Comparison of ENCODE assay signal across 34 cellular contexts in genomic region chr11:1228921-1229451, GRCh38. TPM values are rescaled to one million over a fixed set of nuclear protein-coding genes. Genes with fewer than 3 reads are reported as not detected.
A peak's percentile ranks its signal among the peaks of the same experiment; 100 is the strongest.
DNase-seq lines count a peak whose midpoint lies in the region; ATAC-seq and TF ChIP-seq lines count a peak whose summit lies in the region.
"Had no signal": no experiment of that assay in that cellular context is flagged by ENCODE, and none has a peak within 500 bp of the region (broad histone marks: within the 10 kb centered on the region; RNA-seq: fewer than 3 reads in every experiment).

No MANE protein-coding gene starts in this region.

- H2AFZ ChIP-seq in GM23338 (no peak overlapping the region), osteoblast (ENCODE audit: low read length) (no peak overlapping the region)
- H2AFZ ChIP-seq: hepatocyte, PC-9 had no signal

- H3K9me3 ChIP-seq in osteoblast (ENCODE audit: low read depth, low read length), result no peaks in the 10 kb centered on the region
- no peaks in the 10 kb centered on the region for H3K9me3 ChIP-seq in esophagus squamous epithelium
- H3K9me3 ChIP-seq: breast epithelium, ovary, upper lobe of left lung had no signal

- H3K27ac Mint-ChIP-seq in CD14-positive monocyte (no peak overlapping the region), GM23338 (no peak overlapping the region)
- H3K27ac Mint-ChIP-seq: activated CD4-positive, alpha-beta T cell treated with anti-CD3 and anti-CD28 coated beads, Interleukin-2, amount 10 ng/mL, durations not matched to agents 7 days and 5 days; activated CD8-positive, alpha-beta memory T cell treated with anti-CD3 and anti-CD28 coated beads, Interleukin-2, amount 10 ng/mL, durations not matched to agents 7 days and 5 days; activated naive CD4-positive, alpha-beta T cell treated with anti-CD3 and anti-CD28 coated beads, Interleukin-2, amount 50 U/mL, for 24 hours; activated T-cell treated with anti-CD3 and anti-CD28 coated beads, Interleukin-2, amount 50 U/mL, for 72 hours; CD4-positive, alpha-beta T cell; naive thymus-derived CD8-positive, alpha-beta T cell had no signal

- H3K27ac ChIP-seq in GM23338 (ENCODE audit: low read depth), result no peak overlapping the region
- no peak overlapping the region for H3K27ac ChIP-seq in osteoblast (ENCODE audit: low read depth, low read length)
- no peak overlapping the region for H3K27ac ChIP-seq in esophagus squamous epithelium
- H3K27ac ChIP-seq: breast epithelium, hepatocyte, ovary, PC-9, upper lobe of left lung, WERI-Rb-1 had no signal

- H3K36me3 Mint-ChIP-seq in CD14-positive monocyte (no peaks in the 10 kb centered on the region), GM23338 (ENCODE audit: low read depth) (no peaks in the 10 kb centered on the region)
- H3K36me3 Mint-ChIP-seq: activated CD8-positive, alpha-beta memory T cell treated with anti-CD3 and anti-CD28 coated beads, Interleukin-2, amount 10 ng/mL, durations not matched to agents 7 days and 5 days; activated naive CD4-positive, alpha-beta T cell treated with anti-CD3 and anti-CD28 coated beads, Interleukin-2, amount 50 U/mL, for 24 hours; naive thymus-derived CD8-positive, alpha-beta T cell had no signal

- H3K27me3 ChIP-seq in GM23338 (ENCODE audit: insufficient read depth) (no peaks in the 10 kb centered on the region), osteoblast (ENCODE audit: insufficient read depth, low read length) (no peaks in the 10 kb centered on the region), esophagus squamous epithelium (peaks cover 0 to 100% (median 0%) of the 10 kb centered on the region in 4 donors)
- H3K27me3 ChIP-seq: hepatocyte, ovary, upper lobe of left lung had no signal

- intact Hi-C loops in CD14-positive monocyte (cut with micrococcal nuclease) (no loop called here), left cardiac atrium (cut with DNase I) (no loop called here), esophagus squamous epithelium (cut with DNase I) (no loop called here)

- peaks cover 0 to 9% (median 5%) of the 10 kb centered on the region in 3 donors for H3K27me3 Mint-ChIP-seq in CD14-positive monocyte (ENCODE audit: low read depth in 3 of 3)
- H3K27me3 Mint-ChIP-seq in GM23338 (ENCODE audit: insufficient read depth, low read depth, poor library complexity), result peaks cover 1% of the 10 kb centered on the region
- H3K27me3 Mint-ChIP-seq: activated CD4-positive, alpha-beta T cell treated with anti-CD3 and anti-CD28 coated beads, Interleukin-2, amount 10 ng/mL, durations not matched to agents 7 days and 5 days; activated CD8-positive, alpha-beta memory T cell treated with anti-CD3 and anti-CD28 coated beads, Interleukin-2, amount 10 ng/mL, durations not matched to agents 7 days and 5 days; CD4-positive, alpha-beta T cell had no signal

- H3K79me2 ChIP-seq in GM23338 (replicated peaks; ENCODE audit: insufficient read depth), result no peaks in the 10 kb centered on the region
- H3K79me2 ChIP-seq in osteoblast (ENCODE audit: insufficient read depth, low read length), result no peaks in the 10 kb centered on the region
- H3K79me2 ChIP-seq: hepatocyte had no signal

- H3K4me3 Mint-ChIP-seq in CD14-positive monocyte (no peak overlapping the region), GM23338 (no peak overlapping the region)
- H3K4me3 Mint-ChIP-seq: activated CD4-positive, alpha-beta T cell treated with anti-CD3 and anti-CD28 coated beads, Interleukin-2, amount 10 ng/mL, durations not matched to agents 7 days and 5 days; activated CD8-positive, alpha-beta memory T cell treated with anti-CD3 and anti-CD28 coated beads, Interleukin-2, amount 10 ng/mL, durations not matched to agents 7 days and 5 days; activated naive CD4-positive, alpha-beta T cell treated with anti-CD3 and anti-CD28 coated beads, Interleukin-2, amount 50 U/mL, for 24 hours; activated T-cell treated with anti-CD3 and anti-CD28 coated beads, Interleukin-2, amount 50 U/mL, for 72 hours; CD4-positive, alpha-beta T cell; naive thymus-derived CD8-positive, alpha-beta T cell had no signal

- no peak for ATAC-seq in GM23338
- no peak for ATAC-seq in left cardiac atrium
- ATAC-seq: activated CD8-positive, alpha-beta memory T cell treated with anti-CD3 and anti-CD28 coated beads, Interleukin-2, amount 10 ng/mL, durations not matched to agents 7 days and 5 days; activated T-cell treated with anti-CD3 and anti-CD28 coated beads, Interleukin-2, amount 50 U/mL, for 72 hours; naive thymus-derived CD8-positive, alpha-beta T cell had no signal

- H3K9me3 Mint-ChIP-seq in CD14-positive monocyte, result no peaks in the 10 kb centered on the region
- no peaks in the 10 kb centered on the region for H3K9me3 Mint-ChIP-seq in GM23338
- H3K9me3 Mint-ChIP-seq: activated CD4-positive, alpha-beta T cell treated with anti-CD3 and anti-CD28 coated beads, Interleukin-2, amount 10 ng/mL, durations not matched to agents 7 days and 5 days; activated naive CD4-positive, alpha-beta T cell treated with anti-CD3 and anti-CD28 coated beads, Interleukin-2, amount 50 U/mL, for 24 hours; activated T-cell treated with anti-CD3 and anti-CD28 coated beads, Interleukin-2, amount 50 U/mL, for 72 hours; CD4-positive, alpha-beta T cell; naive thymus-derived CD8-positive, alpha-beta T cell had no signal

- peak; percentile 40 for DNase-seq in CD14-positive monocyte (ENCODE audit: low spot score)
- peak; percentile 0 for DNase-seq in GM23338 (ENCODE audit: low spot score)
- peak; percentile 13 for DNase-seq in left cardiac atrium
- DNase-seq in osteoblast (ENCODE audit: insufficient read length, low spot score, missing footprints), result peak; percentile 66
- DNase-seq in NCI-H2107 treated with DMSO at 0.1 percent for 48 hours (lab: John Stamatoyannopoulos, UW; ENCODE audit: unreplicated experiment), result no peak
- DNase-seq in NOMO-1 treated with dmso at 0.1 percent for 144 hours (lab: John Stamatoyannopoulos, UW; ENCODE audit: unreplicated experiment), result no peak
- DNase-seq in esophagus squamous epithelium (lab: John Stamatoyannopoulos, UW), result no peak
- DNase-seq: activated CD4-positive, alpha-beta T cell treated with anti-CD3 and anti-CD28 coated beads, Interleukin-2, amount 10 ng/mL, durations not matched to agents 7 days and 5 days; activated CD8-positive, alpha-beta memory T cell treated with anti-CD3 and anti-CD28 coated beads, Interleukin-2, amount 10 ng/mL, durations not matched to agents 7 days and 5 days; activated T-cell treated with anti-CD3 and anti-CD28 coated beads, Interleukin-2, amount 50 U/mL, for 72 hours; effector memory CD4-positive, alpha-beta T cell; erythroblast; GOT3; midbrain; NCI-H1092 treated with DMSO at 0.1 percent for 48 hours; NCI-H187; NCI-H2171 treated with DMSO at 0.1 percent for 48 hours; NCI-H510A treated with DMSO at 0.1 percent for 48 hours; NK-92 treated with Interleukin-12 subunit alpha and Interleukin-12 subunit beta, amount 100 ng/mL, for 24 hours; PC-9; retina; SHP77; stimulated activated CD4-positive, alpha-beta T cell treated with anti-CD3 and anti-CD28 coated beads, Interleukin-2, amount 100 ng/mL, for 48 hours; SW 1271; T1000 had no signal

- H3K4me3 ChIP-seq in GM23338 (no peak overlapping the region), osteoblast (ENCODE audit: insufficient read depth, low read length) (no peak overlapping the region), esophagus squamous epithelium (no peak overlapping the region)
- H3K4me3 ChIP-seq: breast epithelium, hepatocyte, ovary, PC-9, upper lobe of left lung had no signal

- H3K4me2 ChIP-seq in GM23338, result no peak overlapping the region
- H3K4me2 ChIP-seq in osteoblast (ENCODE audit: insufficient read depth, low read length), result no peak overlapping the region
- H3K4me2 ChIP-seq: hepatocyte, PC-9 had no signal

- TF ChIP-seq POLR2A in esophagus squamous epithelium (IDR thresholded peaks at IDR 0.05), result no peak

- H3K36me3 ChIP-seq in GM23338 (ENCODE audit: insufficient read depth) (no peaks in the 10 kb centered on the region), osteoblast (ENCODE audit: insufficient read depth, low read length) (no peaks in the 10 kb centered on the region), esophagus squamous epithelium (no peaks in the 10 kb centered on the region)
- H3K36me3 ChIP-seq: breast epithelium, ovary, upper lobe of left lung, WERI-Rb-1 had no signal

- TF ChIP-seq CTCF in CD14-positive monocyte (IDR thresholded peaks at IDR 0.05) (no peak), GM23338 (conservative IDR thresholded peaks at IDR 0.05; ENCODE audit: low read depth in 2 of 2) (no peak), osteoblast (IDR thresholded peaks at IDR 0.05; ENCODE audit: extremely low read depth, low read depth, low read length) (no peak), esophagus squamous epithelium (IDR thresholded peaks at IDR 0.05) (no peak)

- H3F3A ChIP-seq in GM23338 (replicated peaks; ENCODE audit: low read depth), result no peaks in the 10 kb centered on the region

- no peaks in the 10 kb centered on the region for H3K4me1 Mint-ChIP-seq in CD14-positive monocyte
- H3K4me1 Mint-ChIP-seq in GM23338, result peaks cover 2% of the 10 kb centered on the region
- H3K4me1 Mint-ChIP-seq: activated CD4-positive, alpha-beta T cell treated with anti-CD3 and anti-CD28 coated beads, Interleukin-2, amount 10 ng/mL, durations not matched to agents 7 days and 5 days; activated CD8-positive, alpha-beta memory T cell treated with anti-CD3 and anti-CD28 coated beads, Interleukin-2, amount 10 ng/mL, durations not matched to agents 7 days and 5 days; activated naive CD4-positive, alpha-beta T cell treated with anti-CD3 and anti-CD28 coated beads, Interleukin-2, amount 50 U/mL, for 24 hours; naive thymus-derived CD8-positive, alpha-beta T cell had no signal

- WGBS in esophagus squamous epithelium, 2 donors, result 40 to 60% methylated on average over 1 to 5 of the region's 18 CpGs

- H3K4me1 ChIP-seq in GM23338 (ENCODE audit: insufficient read depth) (no peaks in the 10 kb centered on the region), osteoblast (ENCODE audit: insufficient read depth, low read length) (no peaks in the 10 kb centered on the region), esophagus squamous epithelium (peaks cover 0 to 32% (median 0%) of the 10 kb centered on the region in 3 donors)
- H3K4me1 ChIP-seq: breast epithelium, upper lobe of left lung had no signal

- H3K9me2 ChIP-seq in GM23338 (ENCODE audit: insufficient read depth), result no peaks in the 10 kb centered on the region

- H4K20me1 ChIP-seq in GM23338 (replicated peaks; ENCODE audit: insufficient read depth) (no peaks in the 10 kb centered on the region), osteoblast (ENCODE audit: insufficient read depth, low read length) (no peaks in the 10 kb centered on the region)

TF ChIP-seq in GM23338, 12 proteins besides CTCF, POLR2A, EP300 and RAD21 (continues in another document):
- no peak for TF ChIP-seq EZH2phosphoT487 (IDR thresholded peaks at IDR 0.05; ENCODE audit: unreplicated experiment)

RNA-seq across cellular contexts. Expression of gene MUC5B, which starts 6.1 kb away (rescaled TPM):
- polyA plus RNA-seq in CD14-positive monocyte (not detected), GM23338 (2016; fragmentation: Nextera tagmentation; extraction: Ambion mirVana) (0.05 and 0.18 TPM in 2 replicates)
- 0.90 TPM in 1 of 2 replicates, not detected in the other for total RNA-seq in GM23338 (2014; rRNA removed; shearing (Covaris generic))
- total RNA-seq in left cardiac atrium (not detected), osteoblast (not detected in 2 replicates), esophagus squamous epithelium (100 to 1,000 TPM in 1 of 4 donors, 1 to 10 TPM in 1, under 1 TPM in 2; 0.04 to 139 (median 1.6) TPM)
- total RNA-seq: activated CD4-positive, alpha-beta T cell treated with anti-CD3 and anti-CD28 coated beads, Interleukin-2, amount 10 ng/mL, durations not matched to agents 7 days and 5 days; activated CD8-positive, alpha-beta memory T cell treated with anti-CD3 and anti-CD28 coated beads, Interleukin-2, amount 10 ng/mL, durations not matched to agents 7 days and 5 days; activated T-cell treated with anti-CD3 and anti-CD28 coated beads, Interleukin-2, amount 50 U/mL, for 72 hours; CD4-positive, alpha-beta T cell; fibroblast of villous mesenchyme; naive thymus-derived CD8-positive, alpha-beta T cell had no signal
- polyA plus RNA-seq: naive thymus-derived CD8-positive, alpha-beta T cell had no signal

Comparison
In these comparisons a context has a peak if more than half of its experiments do, and no peak if none do; other contexts are left out.
1. DNase-seq: peak in CD14-positive monocyte (single experiment), GM23338 (single experiment), left cardiac atrium (single experiment) and osteoblast (single experiment); none in NCI-H2107 treated with DMSO at 0.1 percent for 48 hours (single experiment), NOMO-1 treated with dmso at 0.1 percent for 144 hours (single experiment) and esophagus squamous epithelium (single experiment).